Comparison of ENCODE assay signal across 26 cellular contexts in genomic region chr20:60152792-60153191, GRCh38.
"Had no signal": no experiment of that assay in that cellular context is flagged by ENCODE, and none has a peak within 500 bp of the region (broad histone marks: within the 10 kb centered on the region; RNA-seq: fewer than 3 reads in every experiment).

No MANE protein-coding gene starts in this region.

- FAIRE-seq: TTC549 had no signal

- H3K36me3 ChIP-seq: cardiac muscle cell, sigmoid colon, upper lobe of left lung, WERI-Rb-1 had no signal

- H3K4me3 Mint-ChIP-seq: activated CD4-positive, alpha-beta T cell treated with anti-CD3 and anti-CD28 coated beads, Interleukin-2, amount 10 ng/mL, durations not matched to agents 7 days and 5 days; activated CD8-positive, alpha-beta memory T cell treated with anti-CD3 and anti-CD28 coated beads, Interleukin-2, amount 10 ng/mL, durations not matched to agents 7 days and 5 days; activated CD8-positive, alpha-beta T cell treated with anti-CD3 and anti-CD28 coated beads for 36 hours; activated naive CD8-positive, alpha-beta T cell treated with anti-CD3 and anti-CD28 coated beads, Interleukin-2, amount 50 U/mL, for 24 hours; natural killer cell had no signal

- H3K36me3 Mint-ChIP-seq: activated CD8-positive, alpha-beta memory T cell treated with anti-CD3 and anti-CD28 coated beads, Interleukin-2, amount 10 ng/mL, durations not matched to agents 7 days and 5 days had no signal

- H3K4me3 ChIP-seq: body of pancreas, cardiac muscle cell, sigmoid colon, smooth muscle cell, upper lobe of left lung had no signal

- H3K4me1 ChIP-seq: body of pancreas, sigmoid colon, upper lobe of left lung had no signal

- DNase-seq: activated CD4-positive, alpha-beta T cell treated with anti-CD3 and anti-CD28 coated beads, Interleukin-2, amount 10 ng/mL, durations not matched to agents 7 days and 5 days; activated CD4-positive, CD25-positive, alpha-beta regulatory T cell treated with anti-CD3 and anti-CD28 coated beads, Interleukin-2, amount 50 U/mL, for 72 hours; activated CD8-positive, alpha-beta memory T cell treated with anti-CD3 and anti-CD28 coated beads, Interleukin-2, amount 10 ng/mL, durations not matched to agents 7 days and 5 days; activated CD8-positive, alpha-beta T cell treated with anti-CD3 and anti-CD28 coated beads for 36 hours; activated effector memory CD4-positive, alpha-beta T cell treated with anti-CD3 and anti-CD28 coated beads, Interleukin-2, amount 50 U/mL, for 16 hours; activated naive CD4-positive, alpha-beta T cell treated with anti-CD3 and anti-CD28 coated beads, Interleukin-2, amount 50 U/mL, for 16 hours; activated naive CD8-positive, alpha-beta T cell treated with anti-CD3 and anti-CD28 coated beads, Interleukin-2, amount 50 U/mL, for 24 hours; activated T-cell treated with anti-CD3 and anti-CD28 coated beads for 4 hours; anterior cingulate cortex; body of pancreas; foreskin melanocyte; left ventricle myocardium superior; midbrain; natural killer cell; retina; sigmoid colon; stimulated activated CD4-positive, alpha-beta T cell treated with anti-CD3 and anti-CD28 coated beads, Interleukin-15, amount 100 ng/mL, for 24 hours; stimulated activated CD4-positive, alpha-beta T cell treated with anti-CD3 and anti-CD28 coated beads, Interleukin-2, amount 100 ng/mL, for 48 hours; stimulated activated CD8-positive, alpha-beta memory T cell treated with anti-CD3 and anti-CD28 coated beads, Interleukin-4, amount 100 ng/mL, for 48 hours; stimulated activated naive CD4-positive, alpha-beta T cell; upper lobe of left lung; WERI-Rb-1 had no signal

- H3K9me3 Mint-ChIP-seq: activated naive CD8-positive, alpha-beta T cell treated with anti-CD3 and anti-CD28 coated beads, Interleukin-2, amount 50 U/mL, for 24 hours; natural killer cell had no signal

- H3K27ac Mint-ChIP-seq: activated CD4-positive, alpha-beta T cell treated with anti-CD3 and anti-CD28 coated beads, Interleukin-2, amount 10 ng/mL, durations not matched to agents 7 days and 5 days; activated CD8-positive, alpha-beta memory T cell treated with anti-CD3 and anti-CD28 coated beads, Interleukin-2, amount 10 ng/mL, durations not matched to agents 7 days and 5 days; activated CD8-positive, alpha-beta T cell treated with anti-CD3 and anti-CD28 coated beads for 36 hours; activated naive CD8-positive, alpha-beta T cell treated with anti-CD3 and anti-CD28 coated beads, Interleukin-2, amount 50 U/mL, for 24 hours; natural killer cell; progenitor cell of endocrine pancreas had no signal

- H3K27ac ChIP-seq: body of pancreas, cardiac muscle cell, sigmoid colon, upper lobe of left lung, WERI-Rb-1 had no signal

- H3K27me3 ChIP-seq: body of pancreas, cardiac muscle cell, sigmoid colon, upper lobe of left lung had no signal

- H3K4me1 Mint-ChIP-seq: activated CD4-positive, alpha-beta T cell treated with anti-CD3 and anti-CD28 coated beads, Interleukin-2, amount 10 ng/mL, durations not matched to agents 7 days and 5 days; activated CD8-positive, alpha-beta memory T cell treated with anti-CD3 and anti-CD28 coated beads, Interleukin-2, amount 10 ng/mL, durations not matched to agents 7 days and 5 days; activated naive CD8-positive, alpha-beta T cell treated with anti-CD3 and anti-CD28 coated beads, Interleukin-2, amount 50 U/mL, for 24 hours had no signal

- H3K9me3 ChIP-seq: body of pancreas, upper lobe of left lung had no signal
